Comparison of ENCODE assay signal across 29 cellular contexts in genomic region chr4:105042451-105042850, GRCh38.
"Had no signal": no experiment of that assay in that cellular context is flagged by ENCODE, and none has a peak within 500 bp of the region (broad histone marks: within the 10 kb centered on the region; RNA-seq: fewer than 3 reads in every experiment).

No MANE protein-coding gene starts in this region.

- FAIRE-seq: urothelium cell line had no signal

- H3K4me3 Mint-ChIP-seq: stimulated activated effector memory CD8-positive, alpha-beta T cell treated with anti-CD3 and anti-CD28 coated beads, Interleukin-12 subunit alpha, Interleukin-12 subunit beta, amount 100 ng/mL, for 72 hours; stimulated activated memory B cell treated with anti-CD40 and anti-IgM and Interleukin-4, amounts not matched to agents 10 μg/mL and 1 μg/mL and 100 μg/mL, for 72 hours; stimulated activated naive B cell treated with anti-CD40 and anti-IgM and Interleukin-4, amounts not matched to agents 10 μg/mL and 1 μg/mL and 100 μg/mL, for 72 hours; stimulated activated naive CD8-positive, alpha-beta T cell treated with anti-CD3 and anti-CD28 coated beads, Interleukin-15, amount 100 ng/mL, for 72 hours; stimulated activated naive CD8-positive, alpha-beta T cell treated with anti-CD3 and anti-CD28 coated beads, Interleukin-15, Interleukin-2, amounts not matched to agents 100 ng/mL and 50 ng/mL, for 24 hours; type B pancreatic cell had no signal

- H3K27me3 Mint-ChIP-seq: stimulated activated memory B cell treated with anti-CD40 and anti-IgM and Interleukin-4, amounts not matched to agents 10 μg/mL and 1 μg/mL and 100 μg/mL, for 72 hours; stimulated activated naive B cell treated with anti-CD40 and anti-IgM and Interleukin-4, amounts not matched to agents 10 μg/mL and 1 μg/mL and 100 μg/mL, for 72 hours; stimulated activated naive CD8-positive, alpha-beta T cell treated with anti-CD3 and anti-CD28 coated beads, Interleukin-15, amount 100 ng/mL, for 72 hours; type B pancreatic cell had no signal

- H3K4me1 Mint-ChIP-seq: stimulated activated effector memory CD8-positive, alpha-beta T cell treated with anti-CD3 and anti-CD28 coated beads, Interleukin-12 subunit alpha, Interleukin-12 subunit beta, amount 100 ng/mL, for 72 hours; stimulated activated memory B cell treated with anti-CD40 and anti-IgM and Interleukin-4, amounts not matched to agents 10 μg/mL and 1 μg/mL and 100 μg/mL, for 72 hours; stimulated activated naive B cell treated with anti-CD40 and anti-IgM and Interleukin-4, amounts not matched to agents 10 μg/mL and 1 μg/mL and 100 μg/mL, for 72 hours; stimulated activated naive CD8-positive, alpha-beta T cell treated with anti-CD3 and anti-CD28 coated beads, Interleukin-15, amount 100 ng/mL, for 72 hours had no signal

- ATAC-seq: stimulated activated effector memory CD8-positive, alpha-beta T cell treated with anti-CD3 and anti-CD28 coated beads, Interleukin-12 subunit alpha, Interleukin-12 subunit beta, amount 100 ng/mL, for 72 hours; stimulated activated memory B cell treated with anti-CD40 and anti-IgM and Interleukin-4, amounts not matched to agents 10 μg/mL and 1 μg/mL and 100 μg/mL, for 72 hours; stimulated activated naive B cell treated with anti-CD40 and anti-IgM and Interleukin-4, amounts not matched to agents 10 μg/mL and 1 μg/mL and 100 μg/mL, for 72 hours; stimulated activated naive CD8-positive, alpha-beta T cell treated with anti-CD3 and anti-CD28 coated beads, Interleukin-15, amount 100 ng/mL, for 72 hours; stimulated activated naive CD8-positive, alpha-beta T cell treated with anti-CD3 and anti-CD28 coated beads, Interleukin-15, Interleukin-2, amounts not matched to agents 100 U/mL and 50 U/mL, for 24 hours; upper lobe of right lung had no signal

- H3K27ac Mint-ChIP-seq: stimulated activated effector memory CD8-positive, alpha-beta T cell treated with anti-CD3 and anti-CD28 coated beads, Interleukin-12 subunit alpha, Interleukin-12 subunit beta, amount 100 ng/mL, for 72 hours; stimulated activated memory B cell treated with anti-CD40 and anti-IgM and Interleukin-4, amounts not matched to agents 10 μg/mL and 1 μg/mL and 100 μg/mL, for 72 hours; stimulated activated naive B cell treated with anti-CD40 and anti-IgM and Interleukin-4, amounts not matched to agents 10 μg/mL and 1 μg/mL and 100 μg/mL, for 72 hours; stimulated activated naive CD8-positive, alpha-beta T cell treated with anti-CD3 and anti-CD28 coated beads, Interleukin-15, amount 100 ng/mL, for 72 hours; stimulated activated naive CD8-positive, alpha-beta T cell treated with anti-CD3 and anti-CD28 coated beads, Interleukin-15, Interleukin-2, amounts not matched to agents 100 ng/mL and 50 ng/mL, for 24 hours; type B pancreatic cell had no signal

- H3K4me3 ChIP-seq: stomach, suprapubic skin, testis, thoracic aorta, thyroid gland, tibial artery, tibial nerve, transverse colon, upper lobe of left lung, upper lobe of right lung, uterus, vagina had no signal

- H3K27me3 ChIP-seq: stomach, suprapubic skin, testis, thyroid gland, tibial artery, tibial nerve, upper lobe of left lung, upper lobe of right lung, uterus, vagina had no signal

- DNase-seq: stimulated activated CD4-positive, alpha-beta T cell treated with anti-CD3 and anti-CD28 coated beads, Interleukin-2, amount 100 ng/mL, for 48 hours; stimulated activated CD4-positive, alpha-beta T cell treated with anti-CD3 and anti-CD28 coated beads, Interleukin-4, amount 100 ng/mL, for 1 hour; stimulated activated CD4-positive, alpha-beta T cell treated with anti-CD3 and anti-CD28 coated beads, Interleukin-4, amount 100 ng/mL, for 24 hours; stimulated activated CD4-positive, alpha-beta T cell treated with anti-CD3 and anti-CD28 coated beads, Interleukin-4, amount 100 ng/mL, for 4 hours; stimulated activated CD8-positive, alpha-beta memory T cell treated with anti-CD3 and anti-CD28 coated beads, Interleukin-4, amount 100 ng/mL, for 48 hours; stimulated activated naive B cell treated with anti-CD40 and anti-IgM and Interleukin-4, amounts not matched to agents 10 μg/mL and 1 μg/mL and 100 μg/mL, for 72 hours; stimulated activated naive CD4-positive, alpha-beta T cell; stimulated activated naive CD4-positive, alpha-beta T cell treated with Interleukin-2 at 50 U/mL for 16 hours; stimulated activated naive CD8-positive, alpha-beta T cell treated with anti-CD3 and anti-CD28 coated beads, Interleukin-15, amount 100 ng/mL, for 72 hours; stimulated activated naive CD8-positive, alpha-beta T cell treated with anti-CD3 and anti-CD28 coated beads, Interleukin-15, Interleukin-2, amounts not matched to agents 100 U/mL and 50 U/mL, for 24 hours; stomach; substantia nigra; testis; thyroid gland; tibial artery; transverse colon; trophoblast cell; upper lobe of right lung; uterus had no signal

- H3K4me1 ChIP-seq: stomach, suprapubic skin, testis, tibial artery, tibial nerve, transverse colon, upper lobe of left lung, upper lobe of right lung, uterus, vagina had no signal

- H3K36me3 ChIP-seq: stomach, suprapubic skin, thoracic aorta, thyroid gland, tibial artery, tibial nerve, transverse colon, upper lobe of left lung, upper lobe of right lung, uterus, vagina had no signal

- H3K27ac ChIP-seq: stomach, suprapubic skin, testis, thoracic aorta, thyroid gland, tibial artery, tibial nerve, transverse colon, upper lobe of left lung, upper lobe of right lung, uterus, vagina had no signal

- H3K36me3 Mint-ChIP-seq: stimulated activated effector memory CD8-positive, alpha-beta T cell treated with anti-CD3 and anti-CD28 coated beads, Interleukin-12 subunit alpha, Interleukin-12 subunit beta, amount 100 ng/mL, for 72 hours; stimulated activated memory B cell treated with anti-CD40 and anti-IgM and Interleukin-4, amounts not matched to agents 10 μg/mL and 1 μg/mL and 100 μg/mL, for 72 hours; stimulated activated naive B cell treated with anti-CD40 and anti-IgM and Interleukin-4, amounts not matched to agents 10 μg/mL and 1 μg/mL and 100 μg/mL, for 72 hours; type B pancreatic cell had no signal

- H3K9me3 ChIP-seq: testis, thyroid gland, uterus, vagina had no signal
